11 cellular contexts compared by ENCODE assay signal in the genomic region with DNA sequence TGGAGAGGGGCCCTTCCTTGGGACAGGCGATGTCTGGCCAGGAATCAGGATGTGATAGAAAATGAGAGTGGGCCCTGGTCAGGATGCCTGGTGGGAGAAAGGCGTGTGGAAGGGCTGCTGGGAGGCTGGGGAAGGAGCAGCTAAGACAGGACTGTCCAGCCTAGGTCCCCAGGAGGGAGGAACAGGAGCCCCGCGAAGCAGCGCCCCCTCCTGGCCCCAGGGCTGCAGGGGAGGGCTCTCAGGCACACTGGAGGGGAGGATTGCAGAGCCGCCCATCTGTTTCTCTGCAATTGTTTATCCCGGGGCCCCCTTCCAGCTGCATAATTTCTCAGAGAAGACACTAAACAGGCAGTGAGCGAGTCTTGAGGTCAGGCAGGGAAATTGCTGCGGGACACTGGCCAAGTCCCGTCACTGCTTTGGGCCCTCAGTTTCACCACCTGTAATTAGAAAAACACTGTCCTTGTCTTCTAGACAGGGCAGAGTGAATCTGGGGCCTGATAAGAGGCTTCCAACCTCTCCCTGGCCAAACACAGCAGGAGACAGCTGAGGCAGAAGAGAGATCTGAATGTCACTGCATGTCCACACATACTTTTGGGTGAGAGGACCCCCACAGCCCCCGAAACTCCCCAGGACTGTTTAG. TPM values are rescaled to one million over a fixed set of nuclear protein-coding genes. Genes with fewer than 3 reads are reported as not detected.
DNase-seq lines count a peak whose midpoint lies in the region; ATAC-seq and TF ChIP-seq lines count a peak whose summit lies in the region.
"Had no signal": no experiment of that assay in that cellular context is flagged by ENCODE, and none has a peak within 500 bp of the region (broad histone marks: within the 10 kb centered on the region; RNA-seq: fewer than 3 reads in every experiment).

No MANE protein-coding gene starts in this region.

- in situ Hi-C loops in mammary epithelial cell (cut with MboI; ENCODE audit: low sequenced_read_pairs in 2 of 2): loop anchor here in 1 of 2 donors (10.0 kb wide), 1 partner anchor 205 kb away; no protein-coding TSS in a partner anchor

- CTCF ChIA-PET in mammary epithelial cell (lab: Charles Lee; ENCODE audit: low non-redundant PET): no interaction called here

- WGBS in mammary epithelial cell (ENCODE audit: low coverage, missing lambda C conversion rate): 61% methylated on average over 10 of the region's 11 CpGs

- dilution Hi-C loops in mammary epithelial cell (cut with HindIII; ENCODE audit: low sequenced_read_pairs): loop anchor here (5.0 kb wide), 1 partner anchor 397 kb away; no protein-coding TSS in a partner anchor

- H3K27me3 ChIP-seq in mammary epithelial cell (ENCODE audit: insufficient read depth, low read length): peaks cover 5% of the 10 kb centered on the region

- no peaks in the 10 kb centered on the region for H3K36me3 ChIP-seq in mammary epithelial cell (ENCODE audit: insufficient read depth, low read length)

- no peak overlapping the region for H2AFZ ChIP-seq in mammary epithelial cell (ENCODE audit: low read depth, low read length)

- peaks cover 18% of the 10 kb centered on the region for H3K4me1 ChIP-seq in mammary epithelial cell (ENCODE audit: insufficient read depth, low read length)

- DNase-seq in DMS 273 (lab: John Stamatoyannopoulos, UW; ENCODE audit: unreplicated experiment) (peak; percentile 91), HuH-7.5 (ENCODE audit: low spot score) (peak; percentile 75), mucosa of gallbladder (ENCODE audit: low spot score) (peak; percentile 33), mammary epithelial cell (no peak)
- DNase-seq in activated naive CD4-positive, alpha-beta T cell (lab: John Stamatoyannopoulos, UW): no peak
- DNase-seq: central memory CD4-positive, alpha-beta T cell had no signal

- H3K27me3 Mint-ChIP-seq in brain: peaks cover 49% of the 10 kb centered on the region

- no peaks in the 10 kb centered on the region for H3K9me3 ChIP-seq in mammary epithelial cell (replicated peaks; ENCODE audit: insufficient read depth, low read length)

- BruUV-seq in mammary epithelial cell (replicated peaks; lab: Mats Ljungman, UMichigan): no TSS peak

- H3K27ac ChIP-seq in mammary epithelial cell (ENCODE audit: insufficient read depth, low read depth, low read length): no peak overlapping the region

- H3K79me2 ChIP-seq in mammary epithelial cell (ENCODE audit: insufficient read depth, low read length): no peaks in the 10 kb centered on the region

- no peak overlapping the region for H3K4me3 Mint-ChIP-seq in brain
- H3K4me3 Mint-ChIP-seq: stimulated activated effector memory CD8-positive, alpha-beta T cell treated with anti-CD3 and anti-CD28 coated beads, Interleukin-12 subunit alpha, Interleukin-12 subunit beta, amount 100 ng/mL, for 72 hours had no signal

- H3K4me1 Mint-ChIP-seq in brain: peaks cover 46% of the 10 kb centered on the region

- H3K4me2 ChIP-seq in mammary epithelial cell (ENCODE audit: insufficient read depth, low read depth, low read length): no peak overlapping the region

- H4K20me1 ChIP-seq in mammary epithelial cell (ENCODE audit: insufficient read depth, low read length): no peaks in the 10 kb centered on the region

- TF ChIP-seq CTCF in brain (conservative IDR thresholded peaks at IDR 0.05) (peak; percentile 28 to 47), mammary epithelial cell (conservative IDR thresholded peaks at IDR 0.05 in 1 of 2, IDR thresholded peaks at IDR 0.05 in 1 of 2; ENCODE audit: extremely low read depth in 1 of 2, insufficient read depth in 1 of 2, low read depth in 1 of 2, low read length in 2 of 2) (peak in 1 of 2 donors; percentile 15)

- ATAC-seq in GM18907 (IDR thresholded peaks at IDR 0.05; ENCODE audit: unreplicated experiment): no peak
- ATAC-seq in HG02938 (IDR thresholded peaks at IDR 0.05; ENCODE audit: unreplicated experiment): no peak
- ATAC-seq: stimulated activated effector memory CD8-positive, alpha-beta T cell treated with anti-CD3 and anti-CD28 coated beads, Interleukin-12 subunit alpha, Interleukin-12 subunit beta, amount 100 ng/mL, for 72 hours had no signal

- H3K4me3 ChIP-seq in mammary epithelial cell (replicated peaks in 1 of 3; ENCODE audit: insufficient read depth in 1 of 3, low read depth in 2 of 3, low read length in 3 of 3): no peak overlapping the region

- peaks cover 0 to 6% (median 0%) of the 10 kb centered on the region in 5 experiments for H3K9me3 Mint-ChIP-seq in brain
- H3K9me3 Mint-ChIP-seq: stimulated activated effector memory CD8-positive, alpha-beta T cell treated with anti-CD3 and anti-CD28 coated beads, Interleukin-12 subunit alpha, Interleukin-12 subunit beta, amount 100 ng/mL, for 72 hours had no signal

- H3K9ac ChIP-seq in mammary epithelial cell (ENCODE audit: insufficient read depth, low read length): no peak overlapping the region

- H3K36me3 Mint-ChIP-seq in brain: no peaks in the 10 kb centered on the region
- H3K36me3 Mint-ChIP-seq: stimulated activated effector memory CD8-positive, alpha-beta T cell treated with anti-CD3 and anti-CD28 coated beads, Interleukin-12 subunit alpha, Interleukin-12 subunit beta, amount 100 ng/mL, for 72 hours had no signal

- no peak overlapping the region for H3K27ac Mint-ChIP-seq in brain
- H3K27ac Mint-ChIP-seq: stimulated activated effector memory CD8-positive, alpha-beta T cell treated with anti-CD3 and anti-CD28 coated beads, Interleukin-12 subunit alpha, Interleukin-12 subunit beta, amount 100 ng/mL, for 72 hours had no signal

- intact Hi-C loops in mammary epithelial cell (cut with micrococcal nuclease): no loop called here

RNA-seq across cellular contexts. Expression of a gene that starts 3.9 kb away (rescaled TPM):
- 0.66 TPM for polyA plus RNA-seq in brain (ENCODE audit: insufficient read depth, low read depth, low replicate concordance)
- total RNA-seq in mucosa of gallbladder: not detected
- total RNA-seq in mammary epithelial cell: not detected
- not detected for polyA plus RNA-seq in mammary epithelial cell
- not detected for polyA minus RNA-seq in mammary epithelial cell
- total RNA-seq: RPMI7951 had no signal

RNA-seq across cellular contexts. Expression of a gene that starts 31.4 kb away (rescaled TPM):
- 14.8 TPM for polyA plus RNA-seq in brain (ENCODE audit: insufficient read depth, low read depth, low replicate concordance)
- 36.3 TPM for total RNA-seq in mucosa of gallbladder
- 10 to 100 TPM; 29.3 to 29.7 TPM for total RNA-seq in mammary epithelial cell
- 9.6 TPM for polyA plus RNA-seq in mammary epithelial cell
- 39.0 TPM for polyA minus RNA-seq in mammary epithelial cell

Comparison
In these comparisons a context has a peak if more than half of its experiments do, and no peak if none do; other contexts are left out.
1. DNase-seq: peak in DMS 273 (single experiment), HuH-7.5 (single experiment) and mucosa of gallbladder (single experiment); none in mammary epithelial cell (single experiment) and activated naive CD4-positive, alpha-beta T cell (0 of 4).